In genomic region chr21:15409031-15409430, GRCh38 we compare ENCODE assay signal across 9 cellular contexts.
"Had no signal": no experiment of that assay in that cellular context is flagged by ENCODE, and none has a peak within 500 bp of the region (broad histone marks: within the 10 kb centered on the region; RNA-seq: fewer than 3 reads in every experiment).

No MANE protein-coding gene starts in this region.

- H3K9me3 ChIP-seq: HAP-1 had no signal

- H3K4me3 Mint-ChIP-seq: GM23338, H9, HFFc6 had no signal

- ATAC-seq: GM23338, HCT116 had no signal

- H3K4me2 ChIP-seq: GM23338 had no signal

- H3K27ac Mint-ChIP-seq: GM23338, H9, HFFc6 had no signal

- H3K4me1 ChIP-seq: HAP-1 had no signal

- H3K9ac ChIP-seq: GM23248 had no signal

- H3K4me3 ChIP-seq: GM23248, GM23338, HAP-1 had no signal

- H3K27ac ChIP-seq: GM23248 had no signal

- H3K4me1 Mint-ChIP-seq: GM23338 had no signal

- H3K36me3 ChIP-seq: HAP-1 had no signal

- H2AFZ ChIP-seq: GM23248, GM23338 had no signal

- DNase-seq: GM23248, GOT3, H7, H9, HCEC 1CT, HFFc6 had no signal
